14 cellular contexts compared by ENCODE assay signal in genomic region chr1:201489656-201490261, GRCh38. TPM values are rescaled to one million over a fixed set of nuclear protein-coding genes. Genes with fewer than 3 reads are reported as not detected.
DNase-seq lines count a peak whose midpoint lies in the region; ATAC-seq, FAIRE-seq and TF ChIP-seq lines count a peak whose summit lies in the region.
"Had no signal": no experiment of that assay in that cellular context is flagged by ENCODE, and none has a peak within 500 bp of the region (broad histone marks: within the 10 kb centered on the region; RNA-seq: fewer than 3 reads in every experiment).

No MANE protein-coding gene starts in this region.

- H3K27me3 ChIP-seq in AG04450 (ENCODE audit: control insufficient read depth, insufficient read depth, low read length) (no peaks in the 10 kb centered on the region), OCI-LY3 (ENCODE audit: low read depth, low read length) (no peaks in the 10 kb centered on the region), pancreas (no peaks in the 10 kb centered on the region)
- H3K27me3 ChIP-seq: adrenal gland, gastrocnemius medialis had no signal

- H3K4me3 ChIP-seq in AG04450 (ENCODE audit: low read depth, low read length) (no peak overlapping the region), OCI-LY3 (ENCODE audit: low read length) (no peak overlapping the region), pancreas (no peak overlapping the region), foreskin fibroblast (ENCODE audit: low read depth in 1 of 2, low read length in 2 of 2) (no peak overlapping the region)
- H3K4me3 ChIP-seq: adrenal gland, gastrocnemius medialis had no signal

- H3K9me3 ChIP-seq in AG04450 (ENCODE audit: control insufficient read depth, insufficient read depth, low read length) (no peaks in the 10 kb centered on the region), OCI-LY3 (ENCODE audit: insufficient read depth, low read length) (no peaks in the 10 kb centered on the region), pancreas (no peaks in the 10 kb centered on the region)
- H3K9me3 ChIP-seq: adrenal gland, gastrocnemius medialis had no signal

- H3K4me2 ChIP-seq in OCI-LY3 (ENCODE audit: low read length): peak overlapping the region; percentile 43

- H3K9ac ChIP-seq in OCI-LY3 (ENCODE audit: low read length): no peak overlapping the region

- peak overlapping the region; percentile 80 for H3K27ac ChIP-seq in AG04450 (ENCODE audit: low read depth, low read length)
- peak overlapping the region; percentile 26 for H3K27ac ChIP-seq in OCI-LY3 (ENCODE audit: low read length)
- peak overlapping the region in 3 of 4 donors; percentile 18 to 38 (median 33) for H3K27ac ChIP-seq in pancreas
- H3K27ac ChIP-seq: HL-60 had no signal

- intact Hi-C loops in pancreas (cut with DNase I): no loop called here

- POLR2A ChIA-PET in AG04450 (lab: Yijun Ruan, JAX): interaction anchor here (0.6 to 7.4 kb wide), 3 partner anchors 11 to 339 kb away, joined by 4 to 66 read pairs (median 4); partner anchors contain the start of gene IPO9

- WGBS in pancreas, 2 donors: 92% methylated on average over 6 of the region's 6 CpGs

- H2AFZ ChIP-seq in OCI-LY3 (ENCODE audit: low read depth, low read length): no peak overlapping the region

- FAIRE-seq in pancreas (lab: Jason Lieb, UNC): no peak
- FAIRE-seq: GM19239 had no signal

- H3K79me2 ChIP-seq in OCI-LY3 (ENCODE audit: low read length): no peaks in the 10 kb centered on the region

- H3K4me1 ChIP-seq in OCI-LY3 (ENCODE audit: low read length): peaks cover 17% of the 10 kb centered on the region
- H3K4me1 ChIP-seq in pancreas: peaks cover 0 to 22% (median 19%) of the 10 kb centered on the region in 3 donors

- no peak for TF ChIP-seq CTCF in AG04450 (IDR thresholded peaks at IDR 0.05; ENCODE audit: low read depth, low read length)
- no peak for TF ChIP-seq CTCF in OCI-LY3 (IDR thresholded peaks at IDR 0.05; ENCODE audit: low read depth, low read length)
- TF ChIP-seq CTCF in pancreas (IDR thresholded peaks at IDR 0.05): no peak
- no peak for TF ChIP-seq CTCF in foreskin fibroblast (IDR thresholded peaks at IDR 0.05; ENCODE audit: low read depth, low read length)

- H3K36me3 ChIP-seq in OCI-LY3 (replicated peaks; ENCODE audit: low read depth, low read length) (peaks cover 74% of the 10 kb centered on the region), pancreas (peaks cover 0 to 28% (median 7%) of the 10 kb centered on the region in 3 donors)
- H3K36me3 ChIP-seq: gastrocnemius medialis had no signal

- CTCF ChIA-PET in AG04450 (lab: Charles Lee): interaction anchor here (13.3 kb wide), 1 partner anchor 22 kb away, joined by 307 read pairs; no protein-coding TSS in a partner anchor

- H4K20me1 ChIP-seq in OCI-LY3 (ENCODE audit: insufficient read depth, low read length): no peaks in the 10 kb centered on the region

- ATAC-seq in pancreas: peak in 1 of 4 donors; percentile 10
- ATAC-seq in GM19452 (IDR thresholded peaks at IDR 0.05; ENCODE audit: unreplicated experiment): no peak
- ATAC-seq in HG02763 (IDR thresholded peaks at IDR 0.05; ENCODE audit: unreplicated experiment): no peak
- ATAC-seq: gastrocnemius medialis had no signal

- DNase-seq in AG04450 (ENCODE audit: low read depth, low spot score) (no peak), dedifferentiated amniotic fluid mesenchymal stem cell (ENCODE audit: extremely low spot score) (peak; percentile 50), pancreas (no peak), D341Med (ENCODE audit: low spot score) (no peak), foreskin fibroblast (no peak)
- DNase-seq: gastrocnemius medialis, midbrain, NCI-H1694 had no signal

RNA-seq across cellular contexts. Expression of gene CSRP1, which starts 17.2 kb away (rescaled TPM):
- polyA plus RNA-seq in AG04450 (2011; rRNA removed) (641 and 730 TPM in 2 replicates), pancreas (100 to 1,000 TPM in 1 of 2 donors, 10 to 100 TPM in 1; 91.9 to 103 TPM)
- 568 and 749 TPM in 2 replicates for polyA minus RNA-seq in AG04450 (2011; rRNA and poly(A)+ RNA removed)
- total RNA-seq in pancreas: 10 to 100 TPM; 49.6 to 91.9 (median 54.8) TPM

RNA-seq across cellular contexts. Expression of gene PHLDA3, which starts 20.8 kb away (rescaled TPM):
- polyA plus RNA-seq in AG04450 (2011; rRNA removed) (58.9 and 73.9 TPM in 2 replicates), pancreas (10 to 100 TPM; 10.8 to 11.9 TPM)
- 31.5 and 42.8 TPM in 2 replicates for polyA minus RNA-seq in AG04450 (2011; rRNA and poly(A)+ RNA removed)
- 10 to 100 TPM in 4 of 6 donors, 1 to 10 TPM in 2; 8.6 to 24.4 (median 15.7) TPM for total RNA-seq in pancreas

RNA-seq across cellular contexts. Expression of gene NAV1, which starts 49.2 kb away (rescaled TPM):
- polyA plus RNA-seq in AG04450 (2011; rRNA removed): 17.5 and 23.0 TPM in 2 replicates
- polyA minus RNA-seq in AG04450 (2011; rRNA and poly(A)+ RNA removed): 44.0 and 55.7 TPM in 2 replicates
- 10 to 100 TPM in 2 of 6 donors, 1 to 10 TPM in 4; 6.0 to 13.6 (median 8.1) TPM for total RNA-seq in pancreas
- 1 to 10 TPM; 5.6 TPM for polyA plus RNA-seq in pancreas

Comparison
In these comparisons a context has a peak if more than half of its experiments do, and no peak if none do; other contexts are left out.
1. H3K27ac ChIP-seq: peak in every context shown above with its lines; median percentile 80 in AG04450; 33 in pancreas; 26 in OCI-LY3.